Comparison of ENCODE assay signal across 8 cellular contexts in genomic region chr16:57807968-57808528, GRCh38. TPM values are rescaled to one million over a fixed set of nuclear protein-coding genes. Genes with fewer than 3 reads are reported as not detected.
DNase-seq lines count a peak whose midpoint lies in the region; ATAC-seq and TF ChIP-seq lines count a peak whose summit lies in the region.

No MANE protein-coding gene starts in this region.

- H3K36me3 ChIP-seq in body of pancreas (replicated peaks in 1 of 2; ENCODE audit: insufficient read depth in 1 of 2, low read depth in 2 of 2): no peaks in the 10 kb centered on the region

- intact Hi-C loops in body of pancreas (cut with DNase I): no loop called here

- H3K27me3 ChIP-seq in body of pancreas: no peaks in the 10 kb centered on the region

- H3K9me3 ChIP-seq in body of pancreas: no peaks in the 10 kb centered on the region

- H3K4me1 ChIP-seq in body of pancreas: peaks cover 61% of the 10 kb centered on the region

- TF ChIP-seq CTCF in body of pancreas (IDR thresholded peaks at IDR 0.05): no peak

- peak; percentile 88 for ATAC-seq in body of pancreas
- ATAC-seq in GM19035 (IDR thresholded peaks at IDR 0.05; ENCODE audit: unreplicated experiment): no peak

- DNase-seq in DMS153 treated with DMSO at 0.1 percent for 48 hours (lab: John Stamatoyannopoulos, UW; ENCODE audit: unreplicated experiment) (peak; percentile 52), Kasumi-1 (lab: John Stamatoyannopoulos, UW) (peak; percentile 58 to 78), T-helper 22 cell (ENCODE audit: low read depth) (peak; percentile 31), body of pancreas (peak; percentile 90 to 94 (median 92)), iris pigment epithelial cell (ENCODE audit: low read depth) (peak; percentile 94), COR-L47 (lab: John Stamatoyannopoulos, UW) (no peak)
- peak; percentile 76 for DNase-seq in stimulated activated CD4-positive, alpha-beta T cell treated with anti-CD3 and anti-CD28 coated beads, Interleukin-15, amount 100 ng/mL, for 24 hours

- H3K4me3 ChIP-seq in body of pancreas: no peak overlapping the region

- H3K27ac ChIP-seq in body of pancreas: peak overlapping the region in 3 of 4 donors; percentile 86 to 96 (median 93)

- WGBS in body of pancreas, 2 donors: 1% methylated on average over 16 of the region's 16 CpGs

- peak in 2 of 3 donors; percentile 44 to 58 for TF ChIP-seq POLR2A in body of pancreas (IDR thresholded peaks at IDR 0.05)

RNA-seq across cellular contexts. Expression of gene KIFC3, which starts 5.8 kb away (rescaled TPM):
- total RNA-seq in body of pancreas: 100 to 1,000 TPM; 120 to 205 TPM
